ENCODE assay signal across 1 cellular context in the genomic region with DNA sequence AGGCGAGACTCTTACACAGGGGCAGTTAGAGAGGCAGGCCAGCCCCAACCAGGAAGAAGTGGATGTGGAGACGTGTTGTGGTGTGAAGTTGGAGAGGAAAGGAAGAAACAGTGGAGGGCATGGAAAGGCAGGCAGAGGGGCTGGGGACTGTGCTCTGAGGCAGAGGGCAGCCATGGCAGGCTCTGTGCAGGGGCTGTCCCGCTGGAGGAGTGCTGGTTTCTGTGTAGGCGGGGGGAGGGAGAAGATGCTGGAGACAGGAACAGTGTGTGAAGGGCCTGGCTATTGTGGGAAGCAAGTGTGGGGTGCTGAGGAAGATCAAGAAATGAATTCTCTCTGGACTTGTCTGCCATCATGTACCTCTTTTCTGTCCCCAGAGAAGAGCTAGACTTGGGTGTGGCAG.
TF ChIP-seq lines count a peak whose summit lies in the region.

No MANE protein-coding gene starts in this region.

TF ChIP-seq in GM23338, 12 proteins besides CTCF, POLR2A, EP300 and RAD21:
- TF ChIP-seq NANOG (IDR thresholded peaks at IDR 0.05; ENCODE audit: borderline replicate concordance): no peak
